ENCODE assay signal across 1 cellular context in genomic region chr21:26784974-26785373, GRCh38.
TF ChIP-seq lines count a peak whose summit lies in the region.

No MANE protein-coding gene starts in this region.

TF ChIP-seq in GM23338, 12 proteins besides CTCF, POLR2A, EP300 and RAD21 (continued from another document):
- TF ChIP-seq ZNF462 (CRISPR knock-in tag; IDR thresholded peaks at IDR 0.05) (no peak), POLR2AphosphoS5 (IDR thresholded peaks at IDR 0.05; ENCODE audit: low read depth) (no peak)
- TF ChIP-seq, protein P1, sequence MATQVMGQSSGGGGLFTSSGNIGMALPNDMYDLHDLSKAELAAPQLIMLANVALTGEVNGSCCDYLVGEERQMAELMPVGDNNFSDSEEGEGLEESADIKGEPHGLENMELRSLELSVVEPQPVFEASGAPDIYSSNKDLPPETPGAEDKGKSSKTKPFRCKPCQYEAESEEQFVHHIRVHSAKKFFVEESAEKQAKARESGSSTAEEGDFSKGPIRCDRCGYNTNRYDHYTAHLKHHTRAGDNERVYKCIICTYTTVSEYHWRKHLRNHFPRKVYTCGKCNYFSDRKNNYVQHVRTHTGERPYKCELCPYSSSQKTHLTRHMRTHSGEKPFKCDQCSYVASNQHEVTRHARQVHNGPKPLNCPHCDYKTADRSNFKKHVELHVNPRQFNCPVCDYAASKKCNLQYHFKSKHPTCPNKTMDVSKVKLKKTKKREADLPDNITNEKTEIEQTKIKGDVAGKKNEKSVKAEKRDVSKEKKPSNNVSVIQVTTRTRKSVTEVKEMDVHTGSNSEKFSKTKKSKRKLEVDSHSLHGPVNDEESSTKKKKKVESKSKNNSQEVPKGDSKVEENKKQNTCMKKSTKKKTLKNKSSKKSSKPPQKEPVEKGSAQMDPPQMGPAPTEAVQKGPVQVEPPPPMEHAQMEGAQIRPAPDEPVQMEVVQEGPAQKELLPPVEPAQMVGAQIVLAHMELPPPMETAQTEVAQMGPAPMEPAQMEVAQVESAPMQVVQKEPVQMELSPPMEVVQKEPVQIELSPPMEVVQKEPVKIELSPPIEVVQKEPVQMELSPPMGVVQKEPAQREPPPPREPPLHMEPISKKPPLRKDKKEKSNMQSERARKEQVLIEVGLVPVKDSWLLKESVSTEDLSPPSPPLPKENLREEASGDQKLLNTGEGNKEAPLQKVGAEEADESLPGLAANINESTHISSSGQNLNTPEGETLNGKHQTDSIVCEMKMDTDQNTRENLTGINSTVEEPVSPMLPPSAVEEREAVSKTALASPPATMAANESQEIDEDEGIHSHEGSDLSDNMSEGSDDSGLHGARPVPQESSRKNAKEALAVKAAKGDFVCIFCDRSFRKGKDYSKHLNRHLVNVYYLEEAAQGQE (IDR thresholded peaks at IDR 0.05; ENCODE audit: unreplicated experiment): no peak
